ENCODE assay signal across 1 cellular context in the genomic region with DNA sequence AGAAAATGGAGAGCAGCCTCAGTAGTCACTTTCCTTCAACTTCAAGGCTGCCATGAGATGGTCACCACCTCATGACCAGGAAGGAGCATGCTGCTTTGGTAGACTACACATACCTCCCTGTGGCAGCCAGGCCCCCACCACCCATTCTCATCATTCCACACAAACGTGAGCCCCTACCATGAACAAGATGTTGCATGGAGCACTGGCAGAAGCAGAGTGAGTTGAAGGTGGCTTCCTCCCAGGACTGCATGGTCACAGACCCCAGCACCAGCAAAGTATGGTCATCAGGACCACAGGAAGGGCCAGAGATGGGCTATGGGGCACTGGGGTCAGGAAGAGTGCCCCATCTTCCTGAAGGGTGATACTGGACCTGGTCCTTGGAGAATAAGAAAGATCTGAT.
TF ChIP-seq lines count a peak whose summit lies in the region.

No MANE protein-coding gene starts in this region.

TF ChIP-seq in IMR-90, 13 proteins besides CTCF, POLR2A, EP300 and RAD21:
- TF ChIP-seq FOS (IDR thresholded peaks at IDR 0.05; ENCODE audit: low read depth, low read length) (no peak), BHLHE40 (IDR thresholded peaks at IDR 0.05; ENCODE audit: low read depth, low read length) (no peak), RFX5 (IDR thresholded peaks at IDR 0.05; ENCODE audit: low read depth, low read length) (no peak), CEBPB (IDR thresholded peaks at IDR 0.05; ENCODE audit: low read depth, low read length) (no peak), CHD1 (IDR thresholded peaks at IDR 0.05; ENCODE audit: low read depth, low read length) (no peak), MAZ (IDR thresholded peaks at IDR 0.05; ENCODE audit: borderline replicate concordance, low read depth, low read length) (no peak), RCOR1 (IDR thresholded peaks at IDR 0.05; ENCODE audit: insufficient replicate concordance, low read length) (no peak), MXI1 (IDR thresholded peaks at IDR 0.05; ENCODE audit: borderline replicate concordance, low read depth, low read length) (no peak)
- TF ChIP-seq, protein P1, sequence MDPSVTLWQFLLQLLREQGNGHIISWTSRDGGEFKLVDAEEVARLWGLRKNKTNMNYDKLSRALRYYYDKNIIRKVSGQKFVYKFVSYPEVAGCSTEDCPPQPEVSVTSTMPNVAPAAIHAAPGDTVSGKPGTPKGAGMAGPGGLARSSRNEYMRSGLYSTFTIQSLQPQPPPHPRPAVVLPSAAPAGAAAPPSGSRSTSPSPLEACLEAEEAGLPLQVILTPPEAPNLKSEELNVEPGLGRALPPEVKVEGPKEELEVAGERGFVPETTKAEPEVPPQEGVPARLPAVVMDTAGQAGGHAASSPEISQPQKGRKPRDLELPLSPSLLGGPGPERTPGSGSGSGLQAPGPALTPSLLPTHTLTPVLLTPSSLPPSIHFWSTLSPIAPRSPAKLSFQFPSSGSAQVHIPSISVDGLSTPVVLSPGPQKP (IDR thresholded peaks at IDR 0.05; ENCODE audit: borderline replicate concordance, low read depth, low read length), result no peak
